In genomic region chr2:60565472-60565871, GRCh38 we compare ENCODE assay signal across 9 cellular contexts. TPM values are rescaled to one million over a fixed set of nuclear protein-coding genes. Genes with fewer than 3 reads are reported as not detected.
A peak's percentile ranks its signal among the peaks of the same experiment; 100 is the strongest.
DNase-seq lines count a peak whose midpoint lies in the region; ATAC-seq and TF ChIP-seq lines count a peak whose summit lies in the region.
"Had no signal": no experiment of that assay in that cellular context is flagged by ENCODE, and none has a peak within 500 bp of the region (broad histone marks: within the 10 kb centered on the region; RNA-seq: fewer than 3 reads in every experiment).

No MANE protein-coding gene starts in this region.

- H3K9me3 ChIP-seq in RWPE2 (ENCODE audit: severe bottlenecking) (no peaks in the 10 kb centered on the region), hepatocyte (ENCODE audit: low read depth) (no peaks in the 10 kb centered on the region)

- no peak overlapping the region for H3K27ac Mint-ChIP-seq in Calu3 (ENCODE audit: unreplicated experiment)

- no peaks in the 10 kb centered on the region for H3K4me1 Mint-ChIP-seq in Calu3 (ENCODE audit: low read depth, unreplicated experiment)

- CTCF ChIA-PET in Calu3 (lab: Charles Lee): interaction anchor here (1.4 kb wide), 1 partner anchor 15 kb away, joined by 8 read pairs; no protein-coding TSS in a partner anchor

- no peak overlapping the region for H3K27ac ChIP-seq in RWPE2 (ENCODE audit: poor library complexity, severe bottlenecking)
- no peak overlapping the region for H3K27ac ChIP-seq in hepatocyte

- H3K27me3 ChIP-seq in RWPE2 (ENCODE audit: insufficient read depth, poor library complexity, severe bottlenecking): peaks cover 38% of the 10 kb centered on the region
- H3K27me3 ChIP-seq in hepatocyte: peaks cover 48% of the 10 kb centered on the region

- 18% methylated on average over 3 of the region's 3 CpGs for WGBS in hepatocyte (ENCODE audit: low lambda C conversion rate, missing lambda C conversion rate)

- H3K27me3 Mint-ChIP-seq in Calu3 (ENCODE audit: unreplicated experiment): peaks cover 35% of the 10 kb centered on the region

- intact Hi-C loops in Calu3 (cut with micrococcal nuclease; ENCODE audit: unreplicated experiment): loop anchor here (5.0 to 10.0 kb wide), 2 partner anchors 1803 to 1991 kb away; no protein-coding TSS in a partner anchor

- BruUV-seq in Calu3 (replicated peaks; lab: Mats Ljungman, UMichigan): no TSS peak

- DNase-seq in Calu3 (peak; percentile 43), H4 (ENCODE audit: low spot score) (peak; percentile 55), RWPE2 (ENCODE audit: low spot score) (no peak), hepatocyte (ENCODE audit: low spot score) (peak; percentile 66), AML-193 (lab: John Stamatoyannopoulos, UW) (no peak), NCI-H2029 (lab: John Stamatoyannopoulos, UW) (no peak), iPS-NIHi7 (ENCODE audit: extremely low spot score) (no peak), retina (no peak)
- DNase-seq: activated CD4-positive, alpha-beta T cell treated with anti-CD3 and anti-CD28 coated beads, Interleukin-2, amount 50 U/mL, for 4 hours had no signal

- no peaks in the 10 kb centered on the region for H3K36me3 Mint-ChIP-seq in Calu3 (ENCODE audit: insufficient read depth, unreplicated experiment)

- no peaks in the 10 kb centered on the region for H3K9me3 Mint-ChIP-seq in Calu3 (ENCODE audit: low read depth, unreplicated experiment)

- H3K4me1 ChIP-seq in RWPE2 (ENCODE audit: insufficient read depth, poor library complexity, severe bottlenecking): no peaks in the 10 kb centered on the region
- peaks cover 5% of the 10 kb centered on the region for H3K4me1 ChIP-seq in hepatocyte (ENCODE audit: insufficient read depth)

- no peaks in the 10 kb centered on the region for H4K20me1 ChIP-seq in hepatocyte (ENCODE audit: insufficient read depth, poor library complexity, severe bottlenecking)

- H2AFZ ChIP-seq in hepatocyte: no peak overlapping the region

- H3K4me3 ChIP-seq in RWPE2 (ENCODE audit: severe bottlenecking) (no peak overlapping the region), hepatocyte (no peak overlapping the region)

- TF ChIP-seq CTCF in Calu3 (IDR thresholded peaks at IDR 0.05; ENCODE audit: unreplicated experiment) (no peak), RWPE2 (IDR thresholded peaks at IDR 0.05; ENCODE audit: poor library complexity, severe bottlenecking) (peak; percentile 51), hepatocyte (IDR thresholded peaks at IDR 0.05; ENCODE audit: poor library complexity) (peak; percentile 56)

- no peak overlapping the region for H3K4me2 ChIP-seq in hepatocyte

- H3K4me3 Mint-ChIP-seq in Calu3 (ENCODE audit: low read depth, unreplicated experiment): no peak overlapping the region

- H3K36me3 ChIP-seq in RWPE2 (ENCODE audit: low read depth) (no peaks in the 10 kb centered on the region), hepatocyte (replicated peaks; ENCODE audit: insufficient read depth, low read depth) (no peaks in the 10 kb centered on the region)

- ATAC-seq in RWPE2 (ENCODE audit: low read depth): 0 out of 3 replicates have a peak, but pooled peaks have one; percentile 50

- H3K79me2 ChIP-seq in hepatocyte: no peaks in the 10 kb centered on the region

- H3K9me2 ChIP-seq in hepatocyte (replicated peaks; ENCODE audit: insufficient read depth): no peaks in the 10 kb centered on the region

RNA-seq across cellular contexts. Expression of gene BCL11A, which starts 12.0 kb away (rescaled TPM):
- total RNA-seq in Calu3 (2022) (8.1 and 8.5 TPM in 2 replicates), hepatocyte (11.6 and 14.4 TPM in 2 replicates)
- 1.1 and 1.3 TPM in 2 replicates for total RNA-seq in H4 (2014; rRNA removed; shearing (Covaris generic))
- polyA plus RNA-seq in hepatocyte: 18.4 and 22.6 TPM in 2 replicates

Comparison
In these comparisons a context has a peak if more than half of its experiments do, and no peak if none do; other contexts are left out.
1. DNase-seq: peak in Calu3 (single experiment), H4 (single experiment) and hepatocyte (single experiment); none in RWPE2 (single experiment), AML-193 (0 of 2), NCI-H2029 (single experiment), iPS-NIHi7 (single experiment) and retina (single experiment).